12 cellular contexts compared by ENCODE assay signal in genomic region chr6:3013486-3013885, GRCh38. TPM values are rescaled to one million over a fixed set of nuclear protein-coding genes. Genes with fewer than 3 reads are reported as not detected.
DNase-seq lines count a peak whose midpoint lies in the region; ATAC-seq, FAIRE-seq and TF ChIP-seq lines count a peak whose summit lies in the region.
"Had no signal": no experiment of that assay in that cellular context is flagged by ENCODE, and none has a peak within 500 bp of the region (broad histone marks: within the 10 kb centered on the region; RNA-seq: fewer than 3 reads in every experiment).

No MANE protein-coding gene starts in this region.

- DNase-seq in LHCN-M2 (ENCODE audit: low read depth) (peak; percentile 25), adipocyte (ENCODE audit: low read depth) (peak; percentile 42), kidney (peak; percentile 55), AG08396 (ENCODE audit: low spot score) (no peak)
- DNase-seq: colonic mucosa, COR-L47, NCI-H774, testis had no signal

- H3K9me3 ChIP-seq in adipocyte (ENCODE audit: control insufficient read depth, low read length) (peaks cover 19% of the 10 kb centered on the region), kidney (ENCODE audit: control insufficient read depth in 1 of 2, low read length in 2 of 2) (no peaks in the 10 kb centered on the region)
- H3K9me3 ChIP-seq: colonic mucosa, testis had no signal

- TF ChIP-seq CTCF in C4-2B (conservative IDR thresholded peaks at IDR 0.05) (no peak), kidney (IDR thresholded peaks at IDR 0.05; ENCODE audit: borderline replicate concordance, extremely low read depth, insufficient read depth) (no peak)

- H3K27ac ChIP-seq in C4-2B (peak overlapping the region; percentile 10), kidney (ENCODE audit: low read depth in 2 of 2, low read length in 2 of 2) (no peak overlapping the region)
- H3K27ac ChIP-seq: colonic mucosa, testis had no signal

- no peak overlapping the region for H3K9ac ChIP-seq in adipocyte (ENCODE audit: low read length)
- H3K9ac ChIP-seq in kidney (ENCODE audit: low read length in 2 of 2): no peak overlapping the region

- H3K27me3 ChIP-seq in adipocyte (replicated peaks; ENCODE audit: control insufficient read depth, insufficient read depth, low read length): no peaks in the 10 kb centered on the region
- H3K27me3 ChIP-seq: colonic mucosa, testis had no signal

- ATAC-seq in HG03175 (IDR thresholded peaks at IDR 0.05; ENCODE audit: unreplicated experiment) (no peak), HG03095 (IDR thresholded peaks at IDR 0.05; ENCODE audit: unreplicated experiment) (no peak), GM19328 (IDR thresholded peaks at IDR 0.05; ENCODE audit: unreplicated experiment) (no peak)

- no peak for FAIRE-seq in kidney (lab: Jason Lieb, UNC)

- H3K4me3 ChIP-seq in adipocyte (ENCODE audit: low read length) (no peak overlapping the region), kidney (ENCODE audit: low read length in 2 of 2) (no peak overlapping the region)
- H3K4me3 ChIP-seq: colonic mucosa, testis had no signal

- H3K4me1 ChIP-seq in adipocyte (ENCODE audit: control insufficient read depth, insufficient read depth, low read length): peaks cover 6% of the 10 kb centered on the region
- no peaks in the 10 kb centered on the region for H3K4me1 ChIP-seq in kidney (ENCODE audit: control insufficient read depth in 1 of 2, insufficient read depth in 1 of 2, low read depth in 1 of 2, low read length in 2 of 2)
- H3K4me1 ChIP-seq: colonic mucosa, testis had no signal

- intact Hi-C loops in kidney (cut with DNase I): no loop called here

- H3K36me3 ChIP-seq in adipocyte (ENCODE audit: control insufficient read depth, insufficient read depth, low read length, severe bottlenecking) (peaks cover 83% of the 10 kb centered on the region), kidney (ENCODE audit: control insufficient read depth in 1 of 2, insufficient read depth in 2 of 2, low read length in 2 of 2) (peaks cover 32 to 76% of the 10 kb centered on the region in 2 donors)
- H3K36me3 ChIP-seq: colonic mucosa had no signal

RNA-seq across cellular contexts. Expression of gene NQO2, which starts 13.8 kb away (rescaled TPM):
- total RNA-seq in LHCN-M2 (2014; rRNA removed) (28.8 and 30.1 TPM in 2 replicates), kidney (37.0 TPM)
- polyA plus RNA-seq in LHCN-M2 (2012): 36.4 TPM
- 291 TPM for polyA plus RNA-seq in kidney (ENCODE audit: insufficient read depth, low read depth, low replicate concordance)

RNA-seq across cellular contexts. Expression of gene SERPINB6, which starts 42.1 kb away (rescaled TPM):
- total RNA-seq in LHCN-M2 (2014; rRNA removed): 150 and 160 TPM in 2 replicates
- 127 TPM for polyA plus RNA-seq in LHCN-M2 (2012)
- total RNA-seq in kidney: 136 TPM
- 212 TPM for polyA plus RNA-seq in kidney (ENCODE audit: insufficient read depth, low read depth, low replicate concordance)

RNA-seq across cellular contexts. Expression of gene RIPK1, which starts 54.8 kb away (rescaled TPM):
- total RNA-seq in LHCN-M2 (2014; rRNA removed) (17.5 and 19.7 TPM in 2 replicates), kidney (30.4 TPM)
- polyA plus RNA-seq in LHCN-M2 (2012): 11.8 TPM
- polyA plus RNA-seq in kidney (ENCODE audit: insufficient read depth, low read depth, low replicate concordance): 14.7 TPM
